9 cellular contexts compared by ENCODE assay signal in genomic region chr10:98477861-98478260, GRCh38.
"Had no signal": no experiment of that assay in that cellular context is flagged by ENCODE, and none has a peak within 500 bp of the region (broad histone marks: within the 10 kb centered on the region; RNA-seq: fewer than 3 reads in every experiment).

No MANE protein-coding gene starts in this region.

- DNase-seq: GM23248, H9, HCEC 1CT, IMR-90, Kasumi-1, KG1 had no signal

- H3K9ac ChIP-seq: GM23248 had no signal

- H3K4me3 Mint-ChIP-seq: H9 had no signal

- H3K27ac Mint-ChIP-seq: H9 had no signal

- H3K4me3 ChIP-seq: GM23248, K562 had no signal

- ATAC-seq: K562 had no signal

- FAIRE-seq: H1, H54, K562 had no signal
